In the genomic region with DNA sequence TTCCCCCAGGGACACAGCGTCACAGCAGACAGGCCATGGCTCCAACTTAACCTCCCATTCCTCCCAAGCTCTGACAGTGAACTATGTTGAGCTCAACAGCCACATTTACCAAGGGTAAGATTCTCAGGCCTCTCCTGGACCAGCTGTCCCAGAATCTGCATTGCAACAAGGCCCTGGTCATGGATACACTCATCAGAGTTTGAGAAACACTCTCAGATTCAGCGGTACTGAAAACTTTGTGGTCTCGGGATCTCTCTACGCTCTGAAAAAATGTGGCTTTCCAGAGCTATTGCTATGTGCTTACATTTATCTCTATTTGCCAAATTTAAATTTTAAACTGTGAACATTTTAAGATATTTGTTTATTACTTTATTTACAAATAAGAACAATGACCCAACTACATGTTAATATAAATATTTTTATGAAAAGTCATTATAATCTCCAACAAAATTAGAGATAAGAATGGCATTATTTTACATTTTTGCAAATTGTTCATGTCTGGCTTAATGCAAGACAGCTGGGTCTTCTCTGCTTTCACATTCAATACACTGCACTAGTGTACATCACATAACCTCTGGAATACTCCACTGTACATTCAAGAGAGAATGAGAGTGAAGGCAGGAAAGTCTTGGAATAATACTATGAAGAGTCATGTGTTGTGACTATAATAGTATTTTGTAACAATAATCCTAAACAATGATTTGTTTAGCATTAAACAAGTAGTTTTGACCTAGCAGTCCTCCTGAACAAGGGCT, we compare ENCODE assay signal across 15 cellular contexts.
A peak's percentile ranks its signal among the peaks of the same experiment; 100 is the strongest.
DNase-seq lines count a peak whose midpoint lies in the region; ATAC-seq and TF ChIP-seq lines count a peak whose summit lies in the region.
"Had no signal": no experiment of that assay in that cellular context is flagged by ENCODE, and none has a peak within 500 bp of the region (broad histone marks: within the 10 kb centered on the region; RNA-seq: fewer than 3 reads in every experiment).

No MANE protein-coding gene starts in this region.

- H2AK9ac ChIP-seq in IMR-90 (replicated peaks; ENCODE audit: low read depth, low read length, poor library complexity) = no peak overlapping the region

- H3K36me3 ChIP-seq in IMR-90 (ENCODE audit: control insufficient read depth, insufficient read depth, low read length) = no peaks in the 10 kb centered on the region

- no peak overlapping the region for H3K56ac ChIP-seq in IMR-90 (ENCODE audit: extremely low read depth, insufficient read depth, low read length)

- H3K9ac ChIP-seq in IMR-90 (ENCODE audit: low read depth, low read length) = no peak overlapping the region; the same call in 1 of the 2 replicates

- POLR2A ChIA-PET in IMR-90 (lab: Charles Lee; ENCODE audit: unreplicated experiment) = no interaction called here

- peak overlapping the region; percentile 96; the same call in 1 of the 2 replicates for H3K27ac ChIP-seq in IMR-90 (ENCODE audit: insufficient read depth, low read length)

- H3K4ac ChIP-seq in IMR-90 (ENCODE audit: low read depth, low read length) = peak overlapping the region; percentile 53; the same call in 1 of the 2 replicates

- no TSS peak for BruUV-seq in IMR-90 (replicated peaks; lab: Mats Ljungman, UMichigan)

- no peak for TF ChIP-seq CTCF in IMR-90 (conservative IDR thresholded peaks at IDR 0.05; ENCODE audit: low read depth, low read length)

- TF ChIP-seq POLR2A in IMR-90 (IDR thresholded peaks at IDR 0.05; ENCODE audit: low read depth, low read length) = no peak

- peaks cover 9% of the 10 kb centered on the region; the same call in 1 of the 2 replicates for H3K4me1 ChIP-seq in IMR-90 (ENCODE audit: control insufficient read depth, insufficient read depth, low read length)

- DNase-seq in IMR-90 (peak; percentile 49), fibroblast of peridontal ligament (ENCODE audit: extremely low read depth) (peak; percentile 69), myocyte (ENCODE audit: low read depth) (peak; percentile 30), globus pallidus (ENCODE audit: low spot score) (no peak), Ammon's horn (ENCODE audit: low spot score) (no peak)
- DNase-seq: CD8-positive, alpha-beta T cell; COR-L47; DMS153; DMS79 treated with DMSO at 0.1 percent for 48 hours; EL; GOT3; H9; KBM-7 had no signal

- peak; percentile 90 for ATAC-seq in IMR-90 (ENCODE audit: low read depth)
- no peak for ATAC-seq in GM18868 (IDR thresholded peaks at IDR 0.05; ENCODE audit: unreplicated experiment)
- no peak for ATAC-seq in GM18909 (IDR thresholded peaks at IDR 0.05; ENCODE audit: poor library complexity, unreplicated experiment)
- ATAC-seq: CD8-positive, alpha-beta T cell had no signal

- no peak overlapping the region for H2AFZ ChIP-seq in IMR-90 (replicated peaks; ENCODE audit: low read length, poor library complexity)

- no peak for TF ChIP-seq RAD21 in IMR-90 (IDR thresholded peaks at IDR 0.05; ENCODE audit: low read length)

- H3K23ac ChIP-seq in IMR-90 (ENCODE audit: low read depth, low read length) = no peak overlapping the region

- no peak overlapping the region for H3K4me3 ChIP-seq in IMR-90 (ENCODE audit: insufficient read depth, low read depth, low read length)

- dilution Hi-C loops in IMR-90 (cut with HindIII; ENCODE audit: low sequenced_read_pairs, unreplicated experiment) = no loop called here

- no peaks in the 10 kb centered on the region for H3K79me1 ChIP-seq in IMR-90 (ENCODE audit: low read depth in 1 of 2, low read length in 2 of 2)

- no peak overlapping the region for H2BK120ac ChIP-seq in IMR-90 (ENCODE audit: low read depth, low read length)

- H2BK5ac ChIP-seq in IMR-90 (ENCODE audit: low read depth, low read length, poor library complexity, severe bottlenecking) = peak overlapping the region; percentile 22

- H2AK5ac ChIP-seq in IMR-90 (ENCODE audit: low read depth, low read length) = no peak overlapping the region

- CTCF ChIA-PET in IMR-90 (lab: Yijun Ruan, JAX) = interaction anchor here (0.7 kb wide), 1 partner anchor 1099 kb away, joined by 3 read pairs; no protein-coding TSS in a partner anchor

- intact Hi-C loops in IMR-90 (cut with micrococcal nuclease) = loop anchor here (2.0 kb wide), 1 partner anchor 73 kb away; no protein-coding TSS in a partner anchor

- in situ Hi-C loops in IMR-90 (cut with MboI; ENCODE audit: low sequenced_read_pairs) = no loop called here

- peak overlapping the region; percentile 59; the same call in 1 of the 2 replicates for H3K4me2 ChIP-seq in IMR-90 (ENCODE audit: low read depth, low read length)

- peak overlapping the region; percentile 2; the same call in 1 of the 2 replicates for H4K5ac ChIP-seq in IMR-90 (ENCODE audit: low read depth, low read length)

- peak overlapping the region; percentile 81 for H3K18ac ChIP-seq in IMR-90 (ENCODE audit: low read depth, low read length)

- no peaks in the 10 kb centered on the region for H3K9me1 ChIP-seq in IMR-90 (ENCODE audit: insufficient read depth, low read length)

- H3K9me3 ChIP-seq in IMR-90 (ENCODE audit: control insufficient read depth, insufficient read depth, low read length) = peaks cover 5% of the 10 kb centered on the region

- no peaks in the 10 kb centered on the region for H3K27me3 ChIP-seq in IMR-90 (ENCODE audit: control insufficient read depth, insufficient read depth, low read length)

- WGBS in IMR-90 (ENCODE audit: extremely low coverage in 2 of 2, insufficient read length in 1 of 2), 2 experiments = 78% methylated on average over 1 of the region's 4 CpGs; no CpG with 5 or more reads in 1 of the 2 experiments

- H4K8ac ChIP-seq in IMR-90 (ENCODE audit: low read depth in 2 of 2, low read length in 2 of 2) = no peak overlapping the region

- no peaks in the 10 kb centered on the region for H4K20me1 ChIP-seq in IMR-90 (ENCODE audit: insufficient read depth, low read length)

- no peak overlapping the region for H2BK15ac ChIP-seq in IMR-90 (ENCODE audit: low read depth, low read length)

- peak overlapping the region; percentile 0; the same call in 1 of the 2 replicates for H2BK20ac ChIP-seq in IMR-90 (ENCODE audit: low read depth, low read length)

- no peak overlapping the region for H3K14ac ChIP-seq in IMR-90 (replicated peaks; ENCODE audit: low read depth, low read length)

- peak overlapping the region; percentile 42; the same call in 1 of the 2 replicates for H4K91ac ChIP-seq in IMR-90 (ENCODE audit: insufficient read depth, low read depth, low read length)

TF ChIP-seq in IMR-90, 13 proteins besides CTCF, POLR2A, EP300 and RAD21:
- TF ChIP-seq SMC3 (IDR thresholded peaks at IDR 0.05; ENCODE audit: low read depth, low read length) (no peak), CHD1 (IDR thresholded peaks at IDR 0.05; ENCODE audit: low read depth, low read length) (no peak), RFX5 (IDR thresholded peaks at IDR 0.05; ENCODE audit: low read depth, low read length) (no peak), NFE2L2 (IDR thresholded peaks at IDR 0.05; ENCODE audit: low read depth, low read length) (no peak), FOS (IDR thresholded peaks at IDR 0.05; ENCODE audit: low read depth, low read length) (no peak), USF2 (IDR thresholded peaks at IDR 0.05; ENCODE audit: low read depth, low read length) (no peak), BHLHE40 (IDR thresholded peaks at IDR 0.05; ENCODE audit: low read depth, low read length) (no peak), RCOR1 (IDR thresholded peaks at IDR 0.05; ENCODE audit: insufficient replicate concordance, low read length) (no peak), CEBPB (IDR thresholded peaks at IDR 0.05; ENCODE audit: low read depth, low read length) (no peak), MXI1 (IDR thresholded peaks at IDR 0.05; ENCODE audit: borderline replicate concordance, low read depth, low read length) (no peak), MAZ (IDR thresholded peaks at IDR 0.05; ENCODE audit: borderline replicate concordance, low read depth, low read length) (no peak), MAFK (IDR thresholded peaks at IDR 0.05; ENCODE audit: low read depth, low read length) (no peak)
- TF ChIP-seq, protein P1, sequence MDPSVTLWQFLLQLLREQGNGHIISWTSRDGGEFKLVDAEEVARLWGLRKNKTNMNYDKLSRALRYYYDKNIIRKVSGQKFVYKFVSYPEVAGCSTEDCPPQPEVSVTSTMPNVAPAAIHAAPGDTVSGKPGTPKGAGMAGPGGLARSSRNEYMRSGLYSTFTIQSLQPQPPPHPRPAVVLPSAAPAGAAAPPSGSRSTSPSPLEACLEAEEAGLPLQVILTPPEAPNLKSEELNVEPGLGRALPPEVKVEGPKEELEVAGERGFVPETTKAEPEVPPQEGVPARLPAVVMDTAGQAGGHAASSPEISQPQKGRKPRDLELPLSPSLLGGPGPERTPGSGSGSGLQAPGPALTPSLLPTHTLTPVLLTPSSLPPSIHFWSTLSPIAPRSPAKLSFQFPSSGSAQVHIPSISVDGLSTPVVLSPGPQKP (IDR thresholded peaks at IDR 0.05; ENCODE audit: borderline replicate concordance, low read depth, low read length) = no peak
TF ChIP-seq in IMR-90: peak in this region for 0.

Comparison
In these comparisons a context has a peak if more than half of its experiments do, and no peak if none do; other contexts are left out.
1. DNase-seq: peak in IMR-90 (single experiment), fibroblast of peridontal ligament (single experiment) and myocyte (single experiment); none in globus pallidus (single experiment) and Ammon's horn (single experiment).